1 cellular context compared by ENCODE assay signal in genomic region chr12:52214421-52214802, GRCh38.
TF ChIP-seq lines count a peak whose summit lies in the region.

No MANE protein-coding gene starts in this region.

TF ChIP-seq in endothelial cell of umbilical vein, 7 proteins besides CTCF, POLR2A, EP300 and RAD21 (continued from another document):
- TF ChIP-seq POLR2AphosphoS5 (IDR thresholded peaks at IDR 0.05; ENCODE audit: insufficient read depth, low read depth, low read length) (no peak), MYC (IDR thresholded peaks at IDR 0.05; ENCODE audit: low read depth, low read length) (no peak), GATA2 (IDR thresholded peaks at IDR 0.05; ENCODE audit: insufficient read depth, insufficient read length, low read depth, low read length) (no peak)
